In genomic region chr6:133590196-133590595, GRCh38 we compare ENCODE assay signal across 1 cellular context.
TF ChIP-seq lines count a peak whose summit lies in the region.

No MANE protein-coding gene starts in this region.

TF ChIP-seq in A549, 52 proteins besides CTCF, POLR2A, EP300 and RAD21 (continued from another document):
- peak; percentile 58 for TF ChIP-seq MAX (IDR thresholded peaks at IDR 0.05)
- no peak for TF ChIP-seq HES2 (IDR thresholded peaks at IDR 0.05)
- TF ChIP-seq CHD4 (IDR thresholded peaks at IDR 0.05; ENCODE audit: borderline replicate concordance) = no peak
- peak; percentile 27; the same call in 1 of the 2 replicates for TF ChIP-seq FOSL2 (IDR thresholded peaks at IDR 0.05)
- TF ChIP-seq FOSL2 (CRISPR knock-in tag; IDR thresholded peaks at IDR 0.05) = peak; percentile 29; the same call in 1 of the 2 replicates
- no peak for TF ChIP-seq TP53 (CRISPR knock-in tag; IDR thresholded peaks at IDR 0.05)
- no peak for TF ChIP-seq RNF2 (IDR thresholded peaks at IDR 0.05; ENCODE audit: borderline replicate concordance, low read depth)
- TF ChIP-seq TFCP2L1 (CRISPR knock-in tag; IDR thresholded peaks at IDR 0.05) = no peak
- no peak for TF ChIP-seq KDM5A (IDR thresholded peaks at IDR 0.05)
- TF ChIP-seq GATA3 (IDR thresholded peaks at IDR 0.05; ENCODE audit: borderline replicate concordance) = peak; percentile 95
- TF ChIP-seq REST (IDR thresholded peaks at IDR 0.05) = no peak
- TF ChIP-seq RFX5 (IDR thresholded peaks at IDR 0.05) = no peak
- TF ChIP-seq HEYL (CRISPR knock-in tag; IDR thresholded peaks at IDR 0.05) = no peak
- no peak for TF ChIP-seq NFE2L2 (conservative IDR thresholded peaks at IDR 0.05; ENCODE audit: low read length)
- no peak for TF ChIP-seq FOXS1 (CRISPR knock-in tag; IDR thresholded peaks at IDR 0.05)
- TF ChIP-seq MAFK (IDR thresholded peaks at IDR 0.05; ENCODE audit: partially characterized antibody) = peak; percentile 1
- no peak for TF ChIP-seq MAZ (IDR thresholded peaks at IDR 0.05; ENCODE audit: borderline replicate concordance, low read depth, low read length)
- TF ChIP-seq ELK1 (IDR thresholded peaks at IDR 0.05; ENCODE audit: low read depth, low read length) = no peak
- peak; percentile 80 to 85; a peak in 4 of 5 replicates for TF ChIP-seq JUN (IDR thresholded peaks at IDR 0.05)
- TF ChIP-seq NPAS2 (CRISPR knock-in tag; IDR thresholded peaks at IDR 0.05; ENCODE audit: borderline replicate concordance) = no peak
- no peak for TF ChIP-seq EHMT2 (IDR thresholded peaks at IDR 0.05; ENCODE audit: low read depth)
- peak in 1 of 2 experiments; percentile 51; a peak in 1 of 4 replicates for TF ChIP-seq CEBPB (IDR thresholded peaks at IDR 0.05)
- TF ChIP-seq HMGXB4 (CRISPR knock-in tag; IDR thresholded peaks at IDR 0.05; ENCODE audit: borderline replicate concordance) = no peak
- TF ChIP-seq ZFP36 (IDR thresholded peaks at IDR 0.05; ENCODE audit: borderline replicate concordance, partially characterized antibody) = no peak
- TF ChIP-seq CBX8 (IDR thresholded peaks at IDR 0.05) = no peak
- no peak for TF ChIP-seq CBX2 (IDR thresholded peaks at IDR 0.05; ENCODE audit: borderline replicate concordance, low read depth)
- no peak for TF ChIP-seq KDM1A (IDR thresholded peaks at IDR 0.05; ENCODE audit: low read depth)
- no peak for TF ChIP-seq ATOH8 (CRISPR knock-in tag; IDR thresholded peaks at IDR 0.05; ENCODE audit: low read depth)
- peak; percentile 98 for TF ChIP-seq HOXB5 (CRISPR knock-in tag; IDR thresholded peaks at IDR 0.05)
- TF ChIP-seq FOSB (CRISPR knock-in tag; IDR thresholded peaks at IDR 0.05) = no peak
- TF ChIP-seq RARB (CRISPR knock-in tag; IDR thresholded peaks at IDR 0.05) = no peak
- no peak; the same call in 1 of the 3 replicates for TF ChIP-seq SMC3 (IDR thresholded peaks at IDR 0.05)
- no peak for TF ChIP-seq RCOR1 (IDR thresholded peaks at IDR 0.05; ENCODE audit: low read depth, low read length)
- no peak for TF ChIP-seq ZNF302 (CRISPR knock-in tag; IDR thresholded peaks at IDR 0.05)
- peak; percentile 73 for TF ChIP-seq JUNB (IDR thresholded peaks at IDR 0.05)
- TF ChIP-seq ZC3H11A (IDR thresholded peaks at IDR 0.05) = no peak
- peak; percentile 88; the same call in 1 of the 2 replicates for TF ChIP-seq PBX3 (IDR thresholded peaks at IDR 0.05)
- no peak for TF ChIP-seq ESRRA (IDR thresholded peaks at IDR 0.05; ENCODE audit: borderline replicate concordance, low read length)
- TF ChIP-seq POLR2AphosphoS2 (conservative IDR thresholded peaks at IDR 0.05; ENCODE audit: low read length) = no peak
- no peak for TF ChIP-seq BHLHE40 (IDR thresholded peaks at IDR 0.05; ENCODE audit: low read depth, low read length)
- TF ChIP-seq BCL3 (IDR thresholded peaks at IDR 0.05) = peak; percentile 82; the same call in 2 of the 3 replicates
- TF ChIP-seq MYC (IDR thresholded peaks at IDR 0.05; ENCODE audit: borderline replicate concordance, low read length) = no peak
- no peak for TF ChIP-seq SREBF2 (IDR thresholded peaks at IDR 0.05)
- no peak for TF ChIP-seq HOXB13 (CRISPR knock-in tag; IDR thresholded peaks at IDR 0.05; ENCODE audit: low read depth)
- TF ChIP-seq HDAC2 (IDR thresholded peaks at IDR 0.05) = no peak
- TF ChIP-seq PHF8 (IDR thresholded peaks at IDR 0.05; ENCODE audit: borderline replicate concordance, low read depth) = no peak
- TF ChIP-seq HOXA7 (CRISPR knock-in tag; IDR thresholded peaks at IDR 0.05) = no peak
